Comparison of ENCODE assay signal across 9 cellular contexts in genomic region chr3:102180291-102180931, GRCh38.
DNase-seq lines count a peak whose midpoint lies in the region; ATAC-seq and TF ChIP-seq lines count a peak whose summit lies in the region.
"Had no signal": no experiment of that assay in that cellular context is flagged by ENCODE, and none has a peak within 500 bp of the region (broad histone marks: within the 10 kb centered on the region; RNA-seq: fewer than 3 reads in every experiment).

No MANE protein-coding gene starts in this region.

- no peak for TF ChIP-seq CTCF in RWPE1 (conservative IDR thresholded peaks at IDR 0.05; ENCODE audit: low read depth)

- CTCF ChIA-PET in RWPE1 (lab: Yijun Ruan, JAX): interaction anchor here (1.4 kb wide), 1 partner anchor 13 kb away, joined by 3 read pairs; no protein-coding TSS in a partner anchor

- H3K9me3 ChIP-seq in skeletal muscle satellite cell (replicated peaks; ENCODE audit: low read length): no peaks in the 10 kb centered on the region
- H3K9me3 ChIP-seq: neutrophil had no signal

- H3K4me3 ChIP-seq in skeletal muscle satellite cell (ENCODE audit: low read length): peak overlapping the region; percentile 11

- DNase-seq in Kasumi-1 (lab: John Stamatoyannopoulos, UW) (peak; percentile 36 to 50), fibroblast of gingiva (ENCODE audit: low read depth) (peak; percentile 83), RWPE1 (ENCODE audit: low spot score) (no peak), SKM-1 (lab: John Stamatoyannopoulos, UW; ENCODE audit: unreplicated experiment) (no peak), pons (ENCODE audit: low spot score) (no peak)

- no peaks in the 10 kb centered on the region for H3K36me3 ChIP-seq in skeletal muscle satellite cell (ENCODE audit: insufficient read depth, low read length)
- H3K36me3 ChIP-seq: neutrophil had no signal

- POLR2A ChIA-PET in RWPE1 (lab: Yijun Ruan, JAX; ENCODE audit: low non-redundant PET): no interaction called here

- ATAC-seq in GM19351 (IDR thresholded peaks at IDR 0.05; ENCODE audit: unreplicated experiment): peak; percentile 49
- ATAC-seq in GM21381 (IDR thresholded peaks at IDR 0.05; ENCODE audit: unreplicated experiment): no peak

- H3K27ac ChIP-seq in RWPE1: no peak overlapping the region
- H3K27ac ChIP-seq: neutrophil had no signal

- H3K4me1 ChIP-seq in skeletal muscle satellite cell (ENCODE audit: control insufficient read depth, insufficient read depth, low read length): peaks cover 49% of the 10 kb centered on the region

- H3K9ac ChIP-seq in skeletal muscle satellite cell (ENCODE audit: low read depth, low read length): peak overlapping the region; percentile 88

- peak overlapping the region; percentile 71 for H3K4me2 ChIP-seq in skeletal muscle satellite cell (ENCODE audit: low read length)

- H3K27me3 ChIP-seq in skeletal muscle satellite cell (ENCODE audit: control insufficient read depth, insufficient read depth, low read length): no peaks in the 10 kb centered on the region

Comparison
In these comparisons a context has a peak if more than half of its experiments do, and no peak if none do; other contexts are left out.
1. DNase-seq: peak in Kasumi-1 (2 of 2) and fibroblast of gingiva (single experiment); none in RWPE1 (single experiment), SKM-1 (single experiment) and pons (single experiment).